In the genomic region with DNA sequence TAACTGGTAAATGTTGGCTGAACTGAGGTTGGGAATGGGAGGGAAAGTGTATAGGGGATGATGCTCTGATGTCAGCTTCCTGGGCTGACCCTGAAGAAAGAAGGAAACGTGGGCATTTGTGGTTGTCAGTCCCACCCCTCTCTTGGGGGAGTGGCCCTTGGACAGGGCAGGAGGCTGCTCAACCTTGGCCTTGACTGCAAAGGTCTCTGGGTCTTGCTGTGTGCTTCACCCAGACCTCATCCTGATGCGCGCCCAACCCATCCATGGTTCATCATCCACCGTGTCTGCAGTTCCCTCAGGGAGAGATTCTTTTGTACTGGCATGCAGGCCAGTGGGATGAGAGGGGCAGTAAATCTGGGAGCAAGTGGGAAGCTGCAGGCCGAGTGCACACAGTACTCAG, we compare ENCODE assay signal across 16 cellular contexts. TPM values are rescaled to one million over a fixed set of nuclear protein-coding genes. Genes with fewer than 3 reads are reported as not detected.
DNase-seq lines count a peak whose midpoint lies in the region; ATAC-seq and TF ChIP-seq lines count a peak whose summit lies in the region.
"Had no signal": no experiment of that assay in that cellular context is flagged by ENCODE, and none has a peak within 500 bp of the region (broad histone marks: within the 10 kb centered on the region; RNA-seq: fewer than 3 reads in every experiment).

No MANE protein-coding gene starts in this region.

- no peak overlapping the region for H3K27ac ChIP-seq in BLaER1
- H3K27ac ChIP-seq in DND-41 (ENCODE audit: low read length): peak overlapping the region; percentile 66
- no peak overlapping the region for H3K27ac ChIP-seq in PC-9
- H3K27ac ChIP-seq: foreskin keratinocyte, SJCRH30, vagina had no signal

- no peak for DNase-seq in DND-41
- no peak for DNase-seq in activated CD8-positive, alpha-beta T cell treated with anti-CD3 and anti-CD28 coated beads for 36 hours
- no peak for DNase-seq in naive thymus-derived CD8-positive, alpha-beta T cell
- DNase-seq in germinal center (ENCODE audit: low spot score): no peak
- DNase-seq in NCI-H510A treated with DMSO at 0.1 percent for 48 hours (lab: John Stamatoyannopoulos, UW): no peak
- no peak for DNase-seq in PC-9
- DNase-seq: DMS79 treated with DMSO at 0.1 percent for 48 hours, foreskin keratinocyte, GOT3, mammary epithelial cell, NCI-H1417, SJCRH30 had no signal

- H3K4me1 ChIP-seq in BLaER1 (peaks cover 43% of the 10 kb centered on the region), DND-41 (ENCODE audit: insufficient read depth, low read length) (peaks cover 53% of the 10 kb centered on the region), PC-9 (replicated peaks; ENCODE audit: insufficient read depth) (peaks cover 29% of the 10 kb centered on the region)

- no peaks in the 10 kb centered on the region for H4K20me1 ChIP-seq in BLaER1
- H4K20me1 ChIP-seq in DND-41 (ENCODE audit: insufficient read depth, low read length): no peaks in the 10 kb centered on the region
- no peaks in the 10 kb centered on the region for H4K20me1 ChIP-seq in PC-9 (ENCODE audit: insufficient read depth)

- TF ChIP-seq CTCF in DND-41 (IDR thresholded peaks at IDR 0.05; ENCODE audit: borderline replicate concordance, extremely low read depth, low read length, poor library complexity, severe bottlenecking) (no peak), PC-9 (conservative IDR thresholded peaks at IDR 0.05) (no peak)
- no peak for TF ChIP-seq CTCF in activated CD8-positive, alpha-beta T cell treated with anti-CD3 and anti-CD28 coated beads for 36 hours (IDR thresholded peaks at IDR 0.05)

- intact Hi-C loops in activated CD8-positive, alpha-beta T cell treated with anti-CD3 and anti-CD28 coated beads for 36 hours (cut with micrococcal nuclease): loop anchor here (5.0 kb wide), 1 partner anchor 41 kb away; no protein-coding TSS in a partner anchor
- intact Hi-C loops in PC-9 (cut with micrococcal nuclease; ENCODE audit: unreplicated experiment): no loop called here

- no peak overlapping the region for H3K4me3 ChIP-seq in BLaER1
- H3K4me3 ChIP-seq in DND-41 (ENCODE audit: low read depth in 1 of 2, low read length in 2 of 2): no peak overlapping the region
- H3K4me3 ChIP-seq in PC-9: no peak overlapping the region
- H3K4me3 ChIP-seq: SJCRH30, vagina had no signal

- POLR2A ChIA-PET in activated CD8-positive, alpha-beta T cell treated with anti-CD3 and anti-CD28 coated beads for 36 hours (lab: Charles Lee): interaction anchor here (0.7 to 1.7 kb wide), 4 partner anchors 8 to 1638 kb away, joined by 3 to 6 read pairs (median 4); a partner anchor contains a TSS
- POLR2A ChIA-PET in naive thymus-derived CD8-positive, alpha-beta T cell (lab: Charles Lee): interaction anchor here (1.2 to 4.1 kb wide), 11 partner anchors 10 to 571 kb away, joined by 3 to 44 read pairs (median 5); a partner anchor contains a TSS
- POLR2A ChIA-PET in PC-9 (lab: Charles Lee; ENCODE audit: unreplicated experiment): interaction anchor here (0.6 kb wide), 1 partner anchor 42 kb away, joined by 4 read pairs; no protein-coding TSS in a partner anchor

- H3K4me2 ChIP-seq in BLaER1: 0 out of 2 replicates have a peak overlapping the region, but pooled peaks have one; percentile 60
- no peak overlapping the region for H3K4me2 ChIP-seq in DND-41 (ENCODE audit: insufficient read depth, low read length)
- no peak overlapping the region for H3K4me2 ChIP-seq in PC-9

- H3K36me3 ChIP-seq in BLaER1: no peaks in the 10 kb centered on the region
- no peaks in the 10 kb centered on the region for H3K36me3 ChIP-seq in DND-41 (ENCODE audit: insufficient read depth, low read length)
- H3K36me3 ChIP-seq in PC-9 (ENCODE audit: low read depth): no peaks in the 10 kb centered on the region
- H3K36me3 ChIP-seq: SJCRH30, vagina had no signal

- CTCF ChIA-PET in activated CD8-positive, alpha-beta T cell treated with anti-CD3 and anti-CD28 coated beads for 36 hours (lab: Charles Lee): interaction anchor here (1.3 to 4.2 kb wide), 3 partner anchors 11 to 136 kb away, joined by 5 to 20 read pairs (median 9); no protein-coding TSS in a partner anchor
- CTCF ChIA-PET in PC-9 (lab: Charles Lee): interaction anchor here (0.6 kb wide), 1 partner anchor 70 kb away, joined by 10 read pairs; no protein-coding TSS in a partner anchor

- H3K9ac ChIP-seq in BLaER1 (no peak overlapping the region), DND-41 (ENCODE audit: low read depth, low read length) (no peak overlapping the region)

- ATAC-seq in DND-41 (ENCODE audit: insufficient read depth, low read depth): no peak
- ATAC-seq in activated CD8-positive, alpha-beta T cell treated with anti-CD3 and anti-CD28 coated beads for 36 hours: no peak
- no peak for ATAC-seq in naive thymus-derived CD8-positive, alpha-beta T cell
- ATAC-seq in GM18870 (IDR thresholded peaks at IDR 0.05; ENCODE audit: unreplicated experiment): no peak
- ATAC-seq: foreskin keratinocyte had no signal

- no peak overlapping the region for H3K4me3 Mint-ChIP-seq in activated CD8-positive, alpha-beta T cell treated with anti-CD3 and anti-CD28 coated beads for 36 hours
- peak overlapping the region in 9 of 10 donors; percentile 26 to 79 (median 50) for H3K4me3 Mint-ChIP-seq in naive thymus-derived CD8-positive, alpha-beta T cell

- H3K9me2 ChIP-seq in PC-9 (ENCODE audit: insufficient read depth): no peaks in the 10 kb centered on the region

- no peaks in the 10 kb centered on the region for H3K36me3 Mint-ChIP-seq in activated CD8-positive, alpha-beta T cell treated with anti-CD3 and anti-CD28 coated beads for 36 hours (ENCODE audit: low read depth)
- no peaks in the 10 kb centered on the region for H3K36me3 Mint-ChIP-seq in naive thymus-derived CD8-positive, alpha-beta T cell

- H3F3A ChIP-seq in PC-9 (ENCODE audit: insufficient read depth, low read depth): peaks cover 3% of the 10 kb centered on the region; the same call in 1 of the 2 replicates

- H3K79me2 ChIP-seq in DND-41 (ENCODE audit: insufficient read depth, low read length) (no peaks in the 10 kb centered on the region), PC-9 (ENCODE audit: low read depth) (peaks cover 15% of the 10 kb centered on the region)

- no peaks in the 10 kb centered on the region for H3K9me3 ChIP-seq in BLaER1
- no peaks in the 10 kb centered on the region for H3K9me3 ChIP-seq in DND-41 (ENCODE audit: insufficient read depth, low read length, severe bottlenecking)
- H3K9me3 ChIP-seq in PC-9 (ENCODE audit: insufficient read depth, low read depth): no peaks in the 10 kb centered on the region
- H3K9me3 ChIP-seq: SJCRH30, vagina had no signal

- H2AFZ ChIP-seq in DND-41 (ENCODE audit: low read depth, low read length): 0 out of 2 replicates have a peak overlapping the region, but pooled peaks have one; percentile 19
- no peak overlapping the region for H2AFZ ChIP-seq in PC-9

- H3K27ac Mint-ChIP-seq in activated CD8-positive, alpha-beta T cell treated with anti-CD3 and anti-CD28 coated beads for 36 hours: peak overlapping the region; percentile 93
- H3K27ac Mint-ChIP-seq in naive thymus-derived CD8-positive, alpha-beta T cell: peak overlapping the region; percentile 84 to 99 (median 93)

- no peaks in the 10 kb centered on the region for H3K27me3 ChIP-seq in BLaER1
- H3K27me3 ChIP-seq in DND-41 (ENCODE audit: insufficient read depth, low read length, poor library complexity): no peaks in the 10 kb centered on the region
- no peaks in the 10 kb centered on the region for H3K27me3 ChIP-seq in PC-9 (ENCODE audit: insufficient read depth, low read depth)
- H3K27me3 ChIP-seq: foreskin keratinocyte, SJCRH30, vagina had no signal

- BruUV-seq in PC-9 (replicated peaks; lab: Mats Ljungman, UMichigan): no TSS peak

- peaks cover 67% of the 10 kb centered on the region for H3K4me1 Mint-ChIP-seq in activated CD8-positive, alpha-beta T cell treated with anti-CD3 and anti-CD28 coated beads for 36 hours (ENCODE audit: low read depth)
- peaks cover 58 to 81% (median 78%) of the 10 kb centered on the region in 4 donors for H3K4me1 Mint-ChIP-seq in naive thymus-derived CD8-positive, alpha-beta T cell

- H3K27me3 Mint-ChIP-seq in activated CD8-positive, alpha-beta T cell treated with anti-CD3 and anti-CD28 coated beads for 36 hours: no peaks in the 10 kb centered on the region
- H3K27me3 Mint-ChIP-seq in naive thymus-derived CD8-positive, alpha-beta T cell: no peaks in the 10 kb centered on the region

- no peaks in the 10 kb centered on the region for H3K9me3 Mint-ChIP-seq in activated CD8-positive, alpha-beta T cell treated with anti-CD3 and anti-CD28 coated beads for 36 hours
- H3K9me3 Mint-ChIP-seq in naive thymus-derived CD8-positive, alpha-beta T cell: no peaks in the 10 kb centered on the region

RNA-seq across cellular contexts. Expression of a gene that starts 4.7 kb away (rescaled TPM):
- total RNA-seq in activated CD8-positive, alpha-beta T cell treated with anti-CD3 and anti-CD28 coated beads for 36 hours: 100 to 1,000 TPM; 111 to 120 TPM
- 100 to 1,000 TPM; 138 to 151 TPM for total RNA-seq in naive thymus-derived CD8-positive, alpha-beta T cell
- polyA plus RNA-seq in naive thymus-derived CD8-positive, alpha-beta T cell: 100 to 1,000 TPM in 1 of 3 donors, 10 to 100 TPM in 2; 58.6 to 142 (median 82.6) TPM
- 145 and 167 TPM in 2 replicates for total RNA-seq in PC-9 (2021)

RNA-seq across cellular contexts. Expression of a gene that starts 13.9 kb away (rescaled TPM):
- 1 to 10 TPM; 2.7 to 2.9 TPM for total RNA-seq in activated CD8-positive, alpha-beta T cell treated with anti-CD3 and anti-CD28 coated beads for 36 hours
- total RNA-seq in naive thymus-derived CD8-positive, alpha-beta T cell: 1 to 10 TPM in 1 of 2 experiments, under 1 TPM in 1; 0.78 to 1.2 TPM
- polyA plus RNA-seq in naive thymus-derived CD8-positive, alpha-beta T cell: 1 to 10 TPM in 1 of 3 donors, under 1 TPM in 2; 0.44 to 1.1 (median 0.54) TPM
- total RNA-seq in PC-9 (2021): 0.65 and 0.80 TPM in 2 replicates

RNA-seq across cellular contexts. Expression of a gene that starts 32.3 kb away (rescaled TPM):
- 1 to 10 TPM; 2.4 to 2.8 TPM for total RNA-seq in activated CD8-positive, alpha-beta T cell treated with anti-CD3 and anti-CD28 coated beads for 36 hours
- 10 to 100 TPM; 44.8 to 44.9 TPM for total RNA-seq in naive thymus-derived CD8-positive, alpha-beta T cell
- 10 to 100 TPM; 10.1 to 37.1 (median 16.2) TPM for polyA plus RNA-seq in naive thymus-derived CD8-positive, alpha-beta T cell
- 35.5 and 39.3 TPM in 2 replicates for total RNA-seq in PC-9 (2021)
- total RNA-seq: cardiac septum had no signal
